ENCODE assay signal across 1 cellular context in genomic region chr19:4234142-4234861, GRCh38.
TF ChIP-seq lines count a peak whose summit lies in the region.

No MANE protein-coding gene starts in this region.

TF ChIP-seq in HepG2, 621 proteins besides CTCF, POLR2A, EP300 and RAD21 (continued from another document and continues in another):
- TF ChIP-seq E2F1 (CRISPR knock-in tag; IDR thresholded peaks at IDR 0.05), result no peak
- no peak for TF ChIP-seq ZBTB1 (CRISPR knock-in tag; IDR thresholded peaks at IDR 0.05; ENCODE audit: borderline replicate concordance)
- TF ChIP-seq SMAD9 (CRISPR knock-in tag; IDR thresholded peaks at IDR 0.05), result no peak
- TF ChIP-seq FOXP4 (CRISPR knock-in tag; IDR thresholded peaks at IDR 0.05), result peak; percentile 86
- TF ChIP-seq PLRG1 (conservative IDR thresholded peaks at IDR 0.05), result no peak
- no peak for TF ChIP-seq CENPX (CRISPR knock-in tag; IDR thresholded peaks at IDR 0.05)
- TF ChIP-seq ZNF619 (CRISPR knock-in tag; IDR thresholded peaks at IDR 0.05), result no peak
- no peak for TF ChIP-seq ZNF468 (CRISPR knock-in tag; IDR thresholded peaks at IDR 0.05)
- no peak for TF ChIP-seq CEBPG (CRISPR knock-in tag; IDR thresholded peaks at IDR 0.05)
- TF ChIP-seq JARID2 (CRISPR knock-in tag; IDR thresholded peaks at IDR 0.05; ENCODE audit: insufficient replicate concordance), result no peak
- TF ChIP-seq HMGXB3 (CRISPR knock-in tag; IDR thresholded peaks at IDR 0.05; ENCODE audit: borderline replicate concordance), result no peak
- no peak for TF ChIP-seq ELF4 (CRISPR knock-in tag; IDR thresholded peaks at IDR 0.05; ENCODE audit: borderline replicate concordance)
- no peak for TF ChIP-seq SALL2 (CRISPR knock-in tag; IDR thresholded peaks at IDR 0.05)
- TF ChIP-seq ZBTB43 (CRISPR knock-in tag; conservative IDR thresholded peaks at IDR 0.05), result peak; percentile 64; the same call in 1 of the 2 replicates
- no peak for TF ChIP-seq RARG (CRISPR knock-in tag; IDR thresholded peaks at IDR 0.05; ENCODE audit: low read depth)
- no peak for TF ChIP-seq BCL6 (CRISPR knock-in tag; IDR thresholded peaks at IDR 0.05)
- no peak for TF ChIP-seq NFE2L2 (IDR thresholded peaks at IDR 0.05; ENCODE audit: low read length)
- TF ChIP-seq TAF1 (CRISPR knock-in tag; IDR thresholded peaks at IDR 0.05), result no peak
- TF ChIP-seq ZNF562 (CRISPR knock-in tag; IDR thresholded peaks at IDR 0.05; ENCODE audit: borderline replicate concordance), result no peak
- no peak for TF ChIP-seq ZNF761 (CRISPR knock-in tag; conservative IDR thresholded peaks at IDR 0.05)
- no peak for TF ChIP-seq ZNF460 (CRISPR knock-in tag; IDR thresholded peaks at IDR 0.05; ENCODE audit: borderline replicate concordance)
- TF ChIP-seq KMT2B (CRISPR knock-in tag; IDR thresholded peaks at IDR 0.05), result no peak
- peak; percentile 73; the same call in 1 of the 2 replicates for TF ChIP-seq POGK (CRISPR knock-in tag; conservative IDR thresholded peaks at IDR 0.05)
- TF ChIP-seq HDAC1 (CRISPR knock-in tag; IDR thresholded peaks at IDR 0.05), result no peak; the same call in 1 of the 2 replicates
- no peak for TF ChIP-seq RFX1 (IDR thresholded peaks at IDR 0.05)
- TF ChIP-seq ZNF782 (CRISPR knock-in tag; IDR thresholded peaks at IDR 0.05; ENCODE audit: borderline replicate concordance), result no peak
- TF ChIP-seq KLF11 (CRISPR knock-in tag; IDR thresholded peaks at IDR 0.05), result no peak
- TF ChIP-seq KLF12 (CRISPR knock-in tag; IDR thresholded peaks at IDR 0.05; ENCODE audit: borderline replicate concordance), result 0 out of 2 replicates have a peak, but pooled peaks have one; percentile 47
- no peak for TF ChIP-seq ZNF512 (CRISPR knock-in tag; IDR thresholded peaks at IDR 0.05)
- no peak for TF ChIP-seq ZNF83 (CRISPR knock-in tag; IDR thresholded peaks at IDR 0.05; ENCODE audit: borderline replicate concordance)
- no peak for TF ChIP-seq THYN1 (CRISPR knock-in tag; IDR thresholded peaks at IDR 0.05; ENCODE audit: borderline replicate concordance, low read depth)
- no peak for TF ChIP-seq HES4 (CRISPR knock-in tag; IDR thresholded peaks at IDR 0.05; ENCODE audit: borderline replicate concordance)
- TF ChIP-seq ZNF546 (CRISPR knock-in tag; conservative IDR thresholded peaks at IDR 0.05), result no peak
- TF ChIP-seq PREB (CRISPR knock-in tag; IDR thresholded peaks at IDR 0.05), result no peak
- TF ChIP-seq ZNF225 (CRISPR knock-in tag; IDR thresholded peaks at IDR 0.05), result no peak
- no peak for TF ChIP-seq ZNF180 (CRISPR knock-in tag; IDR thresholded peaks at IDR 0.05; ENCODE audit: borderline replicate concordance, low read depth)
- no peak for TF ChIP-seq ZNF382 (CRISPR knock-in tag; IDR thresholded peaks at IDR 0.05; ENCODE audit: borderline replicate concordance)
- TF ChIP-seq ZBTB39 (CRISPR knock-in tag; IDR thresholded peaks at IDR 0.05), result peak; percentile 58; the same call in 1 of the 2 replicates
- no peak for TF ChIP-seq FOXA1 (IDR thresholded peaks at IDR 0.05)
- TF ChIP-seq FOXA1 (CRISPR knock-in tag; IDR thresholded peaks at IDR 0.05), result no peak
- no peak for TF ChIP-seq JUNB (CRISPR knock-in tag; IDR thresholded peaks at IDR 0.05; ENCODE audit: borderline replicate concordance)
- TF ChIP-seq SKI (IDR thresholded peaks at IDR 0.05; ENCODE audit: partially characterized antibody), result no peak
- TF ChIP-seq MXI1 (IDR thresholded peaks at IDR 0.05; ENCODE audit: borderline replicate concordance, low read depth, low read length), result no peak; the same call in 2 of the 3 replicates
- no peak for TF ChIP-seq ASH2L (IDR thresholded peaks at IDR 0.05; ENCODE audit: insufficient read length, low read depth, low read length)
- TF ChIP-seq SRY (CRISPR knock-in tag; IDR thresholded peaks at IDR 0.05), result no peak
- TF ChIP-seq MATR3 (CRISPR knock-in tag; IDR thresholded peaks at IDR 0.05), result no peak
- TF ChIP-seq BCLAF1 (IDR thresholded peaks at IDR 0.05), result no peak
- no peak for TF ChIP-seq CHD2 (IDR thresholded peaks at IDR 0.05; ENCODE audit: low read depth, low read length)
- TF ChIP-seq ZFP36 (IDR thresholded peaks at IDR 0.05; ENCODE audit: borderline replicate concordance, low read depth, low read length, partially characterized antibody), result no peak
- TF ChIP-seq PITX1 (CRISPR knock-in tag; IDR thresholded peaks at IDR 0.05), result no peak
- TF ChIP-seq MAFG (CRISPR knock-in tag; IDR thresholded peaks at IDR 0.05), result no peak
- no peak for TF ChIP-seq IKZF1 (IDR thresholded peaks at IDR 0.05)
- TF ChIP-seq MEF2D (CRISPR knock-in tag; IDR thresholded peaks at IDR 0.05), result no peak
- TF ChIP-seq ZNF709 (CRISPR knock-in tag; IDR thresholded peaks at IDR 0.05), result no peak
